In genomic region chr3:16430717-16431630, GRCh38 we compare ENCODE assay signal across 11 cellular contexts.
DNase-seq lines count a peak whose midpoint lies in the region; ATAC-seq and TF ChIP-seq lines count a peak whose summit lies in the region.
"Had no signal": no experiment of that assay in that cellular context is flagged by ENCODE, and none has a peak within 500 bp of the region (broad histone marks: within the 10 kb centered on the region; RNA-seq: fewer than 3 reads in every experiment).

No MANE protein-coding gene starts in this region.

- 0 out of 2 replicates have a peak, but pooled peaks have one; percentile 20 for TF ChIP-seq POLR2A in Raji (IDR thresholded peaks at IDR 0.05; ENCODE audit: insufficient read depth, low read depth, low read length)
- no peak for TF ChIP-seq POLR2A in ovary (IDR thresholded peaks at IDR 0.05)

- TF ChIP-seq CTCF in DND-41 (IDR thresholded peaks at IDR 0.05; ENCODE audit: borderline replicate concordance, extremely low read depth, low read length, poor library complexity, severe bottlenecking) (no peak), ovary (IDR thresholded peaks at IDR 0.05) (no peak)

- ATAC-seq in DND-41 (ENCODE audit: insufficient read depth, low read depth): peak; percentile 59
- ATAC-seq in GM19328 (IDR thresholded peaks at IDR 0.05; ENCODE audit: unreplicated experiment): peak; percentile 42
- ATAC-seq in HG03039 (IDR thresholded peaks at IDR 0.05; ENCODE audit: unreplicated experiment): peak; percentile 32

- H3K4me3 ChIP-seq in DND-41 (ENCODE audit: low read depth in 1 of 2, low read length in 2 of 2) (no peak overlapping the region), ovary (no peak overlapping the region)
- H3K4me3 ChIP-seq in effector memory CD4-positive, alpha-beta T cell (ENCODE audit: insufficient read depth, low read depth, low read length, poor library complexity, severe bottlenecking): no peak overlapping the region
- H3K4me3 ChIP-seq: esophagus muscularis mucosa, sigmoid colon had no signal

- H3K79me2 ChIP-seq in DND-41 (ENCODE audit: insufficient read depth, low read length): peaks cover 17% of the 10 kb centered on the region

- intact Hi-C loops in head of caudate nucleus (cut with DNase I) (no loop called here), ovary (cut with DNase I) (no loop called here)

- H3K36me3 ChIP-seq in DND-41 (ENCODE audit: insufficient read depth, low read length): peaks cover 56% of the 10 kb centered on the region
- no peaks in the 10 kb centered on the region for H3K36me3 ChIP-seq in ovary
- H3K36me3 ChIP-seq in effector memory CD4-positive, alpha-beta T cell (ENCODE audit: control insufficient read depth, insufficient read depth, low read length): peaks cover 19% of the 10 kb centered on the region
- H3K36me3 ChIP-seq: sigmoid colon had no signal

- H3K4me2 ChIP-seq in DND-41 (ENCODE audit: insufficient read depth, low read length): no peak overlapping the region
- H3K4me2 ChIP-seq: KMS-11 had no signal

- no peaks in the 10 kb centered on the region; the same call in 1 of the 2 replicates for H3K4me1 ChIP-seq in DND-41 (ENCODE audit: insufficient read depth, low read length)
- peaks cover 10% of the 10 kb centered on the region for H3K4me1 ChIP-seq in ovary (ENCODE audit: insufficient read depth)
- no peaks in the 10 kb centered on the region for H3K4me1 ChIP-seq in effector memory CD4-positive, alpha-beta T cell (ENCODE audit: control insufficient read depth, insufficient read depth, low read length, poor library complexity, severe bottlenecking)
- H3K4me1 ChIP-seq: sigmoid colon had no signal

- no peak for TF ChIP-seq EP300 in ovary (IDR thresholded peaks at IDR 0.05)

- no peaks in the 10 kb centered on the region for H3K27me3 ChIP-seq in DND-41 (ENCODE audit: insufficient read depth, low read length, poor library complexity)
- H3K27me3 ChIP-seq in ovary: no peaks in the 10 kb centered on the region
- H3K27me3 ChIP-seq in effector memory CD4-positive, alpha-beta T cell (replicated peaks; ENCODE audit: control insufficient read depth, insufficient read depth, low read length, poor library complexity, severe bottlenecking): no peaks in the 10 kb centered on the region
- H3K27me3 ChIP-seq: esophagus muscularis mucosa, sigmoid colon had no signal

- no peak overlapping the region for H2AFZ ChIP-seq in DND-41 (ENCODE audit: low read depth, low read length)

- DNase-seq in DND-41 (peak; percentile 23), KG1 (lab: John Stamatoyannopoulos, UW) (no peak), head of caudate nucleus (no peak), ovary (no peak)
- no peak for DNase-seq in effector memory CD4-positive, alpha-beta T cell
- DNase-seq: sigmoid colon had no signal

- no peaks in the 10 kb centered on the region for H4K20me1 ChIP-seq in DND-41 (ENCODE audit: insufficient read depth, low read length)

- H3K27ac ChIP-seq in DND-41 (ENCODE audit: low read length): no peak overlapping the region
- peak overlapping the region in 1 of 2 donors; percentile 18 for H3K27ac ChIP-seq in ovary
- no peak overlapping the region for H3K27ac ChIP-seq in effector memory CD4-positive, alpha-beta T cell (ENCODE audit: insufficient read depth, low read length, poor library complexity, severe bottlenecking)
- H3K27ac ChIP-seq: KMS-11 had no signal

- H3K9ac ChIP-seq in DND-41 (ENCODE audit: low read depth, low read length): no peak overlapping the region
- H3K9ac ChIP-seq: KMS-11 had no signal

- 88 to 91% (median 89%) methylated on average over 11 of the region's 11 CpGs for WGBS in ovary, 3 donors

- H3K9me3 ChIP-seq in DND-41 (ENCODE audit: insufficient read depth, low read length, severe bottlenecking): no peaks in the 10 kb centered on the region
- H3K9me3 ChIP-seq in ovary: no peaks in the 10 kb centered on the region
- H3K9me3 ChIP-seq in effector memory CD4-positive, alpha-beta T cell (ENCODE audit: control insufficient read depth, low read length): no peaks in the 10 kb centered on the region
- H3K9me3 ChIP-seq: esophagus muscularis mucosa, sigmoid colon had no signal
